ENCODE assay signal across 10 cellular contexts in the genomic region with DNA sequence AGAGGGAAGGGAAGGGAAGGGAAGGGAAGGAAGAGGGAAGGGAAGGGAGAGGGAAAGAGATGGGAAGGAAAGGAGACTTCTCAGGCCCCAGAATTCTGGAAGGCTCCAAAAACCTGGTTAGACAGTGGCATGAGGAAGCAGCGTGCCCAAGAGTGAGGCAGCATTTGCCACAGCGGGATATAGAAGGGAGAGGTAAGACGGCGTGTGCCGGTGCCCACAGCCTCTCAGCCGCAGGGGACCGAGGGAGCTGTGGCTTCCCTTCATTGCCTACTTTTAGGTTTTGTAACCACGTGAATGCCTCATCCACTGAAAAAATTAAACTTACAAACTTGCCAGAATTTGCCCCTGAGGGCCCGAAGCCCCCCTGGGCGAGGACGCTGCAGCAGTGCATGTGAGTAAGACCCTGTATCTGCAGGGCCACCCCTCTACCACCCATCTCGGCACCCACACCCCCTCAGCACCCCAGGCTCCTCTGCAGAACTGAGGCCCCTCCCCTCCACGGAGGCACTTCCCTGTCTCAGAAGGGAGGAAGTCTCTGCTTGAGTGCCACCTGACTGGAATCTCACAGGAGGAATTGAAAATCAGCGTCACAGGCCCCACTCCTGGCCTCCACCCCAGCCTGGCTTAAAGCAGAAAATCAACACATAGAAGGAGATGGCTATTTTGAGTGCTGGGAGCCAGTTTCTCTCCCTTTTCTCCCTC. TPM values are rescaled to one million over a fixed set of nuclear protein-coding genes. Genes with fewer than 3 reads are reported as not detected.
DNase-seq lines count a peak whose midpoint lies in the region; ATAC-seq and TF ChIP-seq lines count a peak whose summit lies in the region.
"Had no signal": no experiment of that assay in that cellular context is flagged by ENCODE, and none has a peak within 500 bp of the region (broad histone marks: within the 10 kb centered on the region; RNA-seq: fewer than 3 reads in every experiment).

No MANE protein-coding gene starts in this region.

- H3K27ac Mint-ChIP-seq in mesothelial cell of epicardium = no peak overlapping the region

- peaks cover 2% of the 10 kb centered on the region for H3K27me3 Mint-ChIP-seq in mesothelial cell of epicardium (ENCODE audit: low read depth)

- DNase-seq in A673 (ENCODE audit: low spot score) = no peak
- DNase-seq in heart right ventricle = peak in 1 of 2 donors; percentile 48
- peak; percentile 91 for DNase-seq in osteoblast (ENCODE audit: insufficient read length, low spot score, missing footprints)
- DNase-seq in uterus = no peak
- no peak for DNase-seq in NCI-H1436 (lab: John Stamatoyannopoulos, UW)
- DNase-seq in mesothelial cell of epicardium (ENCODE audit: low spot score in 2 of 2, unreplicated experiment in 2 of 2) = no peak
- no peak for DNase-seq in NCI-H1105 treated with DMSO at 0.1 percent for 48 hours (lab: John Stamatoyannopoulos, UW)
- DNase-seq: occipital lobe had no signal

- no peak overlapping the region for H3K4me3 Mint-ChIP-seq in mesothelial cell of epicardium

- no peaks in the 10 kb centered on the region for H4K20me1 ChIP-seq in OCI-LY3 (ENCODE audit: insufficient read depth, low read length)
- no peaks in the 10 kb centered on the region for H4K20me1 ChIP-seq in osteoblast (ENCODE audit: insufficient read depth, low read length)

- H2AFZ ChIP-seq in OCI-LY3 (ENCODE audit: low read depth, low read length) (no peak overlapping the region), osteoblast (ENCODE audit: low read length) (no peak overlapping the region)

- H3K9me3 ChIP-seq in A673 (ENCODE audit: low read depth, low read length, poor library complexity, severe bottlenecking) (no peaks in the 10 kb centered on the region), OCI-LY3 (ENCODE audit: insufficient read depth, low read length) (no peaks in the 10 kb centered on the region), heart right ventricle (no peaks in the 10 kb centered on the region), osteoblast (ENCODE audit: low read depth, low read length) (no peaks in the 10 kb centered on the region), uterus (no peaks in the 10 kb centered on the region)

- H3K4me1 Mint-ChIP-seq in mesothelial cell of epicardium = peaks cover 12% of the 10 kb centered on the region

- CTCF ChIA-PET in A673 (lab: Charles Lee) = no interaction called here

- no peaks in the 10 kb centered on the region for H3K9me3 Mint-ChIP-seq in mesothelial cell of epicardium

- H3K4me2 ChIP-seq in OCI-LY3 (ENCODE audit: low read length) (peak overlapping the region; percentile 57), osteoblast (ENCODE audit: insufficient read depth, low read length) (no peak overlapping the region)

- H3K27ac ChIP-seq in A673 (ENCODE audit: low read depth, low read length, poor library complexity, severe bottlenecking) (peak overlapping the region; percentile 43), OCI-LY3 (ENCODE audit: low read length) (no peak overlapping the region), heart right ventricle (peak overlapping the region in 9 of 10 donors; percentile 57 to 86 (median 71)), osteoblast (ENCODE audit: low read depth, low read length) (no peak overlapping the region), uterus (peak overlapping the region in 1 of 2 donors; percentile 46)

- WGBS in heart right ventricle, 2 donors = 73 to 77% methylated on average over 14 of the region's 14 CpGs

- no peak overlapping the region for H3K4me3 ChIP-seq in A673 (ENCODE audit: low read depth, low read length, poor library complexity, severe bottlenecking)
- no peak overlapping the region for H3K4me3 ChIP-seq in OCI-LY3 (ENCODE audit: low read length)
- peak overlapping the region in 5 of 10 donors; percentile 9 to 41 (median 29) for H3K4me3 ChIP-seq in heart right ventricle
- H3K4me3 ChIP-seq in osteoblast (ENCODE audit: insufficient read depth, low read length) = no peak overlapping the region
- H3K4me3 ChIP-seq in uterus = no peak overlapping the region

- H3K79me2 ChIP-seq in OCI-LY3 (ENCODE audit: low read length) (no peaks in the 10 kb centered on the region), osteoblast (ENCODE audit: insufficient read depth, low read length) (no peaks in the 10 kb centered on the region)

- H3K27me3 ChIP-seq in A673 (replicated peaks; ENCODE audit: insufficient read depth, low read depth, low read length, poor library complexity) = no peaks in the 10 kb centered on the region
- H3K27me3 ChIP-seq in OCI-LY3 (ENCODE audit: low read depth, low read length) = no peaks in the 10 kb centered on the region
- H3K27me3 ChIP-seq in heart right ventricle = peaks cover 0 to 7% (median 0%) of the 10 kb centered on the region in 7 donors
- no peaks in the 10 kb centered on the region for H3K27me3 ChIP-seq in osteoblast (ENCODE audit: insufficient read depth, low read length)
- H3K27me3 ChIP-seq in uterus = no peaks in the 10 kb centered on the region

- H3K9ac ChIP-seq in OCI-LY3 (ENCODE audit: low read length) = no peak overlapping the region

- TF ChIP-seq POLR2A in uterus (IDR thresholded peaks at IDR 0.05) = no peak

- no peaks in the 10 kb centered on the region for H3K36me3 Mint-ChIP-seq in mesothelial cell of epicardium

- no TSS peak for BruUV-seq in A673 (replicated peaks; lab: Mats Ljungman, UMichigan)

- ATAC-seq in heart right ventricle = peak; percentile 31 to 86 (median 66)

- H3K36me3 ChIP-seq in A673 (ENCODE audit: insufficient read depth, low read length, poor library complexity, severe bottlenecking) (no peaks in the 10 kb centered on the region), OCI-LY3 (replicated peaks; ENCODE audit: low read depth, low read length) (no peaks in the 10 kb centered on the region), heart right ventricle (no peaks in the 10 kb centered on the region), osteoblast (ENCODE audit: insufficient read depth, low read length) (no peaks in the 10 kb centered on the region), uterus (no peaks in the 10 kb centered on the region)

- POLR2A ChIA-PET in A673 (lab: Charles Lee; ENCODE audit: low non-redundant PET) = no interaction called here

- intact Hi-C loops in A673 (cut with micrococcal nuclease; ENCODE audit: unreplicated experiment) (no loop called here), heart right ventricle (cut with DNase I) (loop anchor here in 1 of 10 donors (10.0 kb wide), 1 partner anchor 95 kb away; no protein-coding TSS in a partner anchor), uterus (cut with DNase I; ENCODE audit: low total_unique reads) (no loop called here)

- TF ChIP-seq CTCF in A673 (conservative IDR thresholded peaks at IDR 0.05; ENCODE audit: low read depth, low read length) = no peak
- no peak for TF ChIP-seq CTCF in OCI-LY3 (IDR thresholded peaks at IDR 0.05; ENCODE audit: low read depth, low read length)
- no peak for TF ChIP-seq CTCF in heart right ventricle (IDR thresholded peaks at IDR 0.05)
- no peak for TF ChIP-seq CTCF in osteoblast (IDR thresholded peaks at IDR 0.05; ENCODE audit: extremely low read depth, low read depth, low read length)
- no peak for TF ChIP-seq CTCF in uterus (IDR thresholded peaks at IDR 0.05)
- TF ChIP-seq CTCF in mesothelial cell of epicardium (IDR thresholded peaks at IDR 0.05; ENCODE audit: unreplicated experiment) = no peak

- peaks cover 6% of the 10 kb centered on the region for H3K4me1 ChIP-seq in A673 (ENCODE audit: insufficient read depth, low read length, poor library complexity, severe bottlenecking)
- peaks cover 13% of the 10 kb centered on the region for H3K4me1 ChIP-seq in OCI-LY3 (ENCODE audit: low read length)
- peaks cover 0 to 44% (median 36%) of the 10 kb centered on the region in 9 donors for H3K4me1 ChIP-seq in heart right ventricle
- H3K4me1 ChIP-seq in osteoblast (ENCODE audit: insufficient read depth, low read length) = peaks cover 18% of the 10 kb centered on the region
- peaks cover 0 to 3% of the 10 kb centered on the region in 2 donors for H3K4me1 ChIP-seq in uterus

RNA-seq across cellular contexts. Expression of gene LINC01488, which starts 58.1 kb away (rescaled TPM):
- total RNA-seq in A673 (2021) = not detected in 2 replicates
- total RNA-seq in heart right ventricle = under 1 TPM in 6 of 10 donors, not detected in 4; 0.12 to 0.23 (median 0.15) TPM
- polyA plus RNA-seq in heart right ventricle = under 1 TPM; 0.03 to 0.59 TPM
- total RNA-seq in osteoblast = not detected in 2 replicates
- total RNA-seq in uterus = not detected
- not detected in 3 replicates for total RNA-seq in mesothelial cell of epicardium
- total RNA-seq: fibroblast of villous mesenchyme, occipital lobe had no signal

Comparison
In these comparisons a context has a peak if more than half of its experiments do, and no peak if none do; other contexts are left out.
1. H3K27ac ChIP-seq: peak in A673 (single experiment) and heart right ventricle (9 of 10); none in OCI-LY3 (single experiment) and osteoblast (single experiment).